In the genomic region with DNA sequence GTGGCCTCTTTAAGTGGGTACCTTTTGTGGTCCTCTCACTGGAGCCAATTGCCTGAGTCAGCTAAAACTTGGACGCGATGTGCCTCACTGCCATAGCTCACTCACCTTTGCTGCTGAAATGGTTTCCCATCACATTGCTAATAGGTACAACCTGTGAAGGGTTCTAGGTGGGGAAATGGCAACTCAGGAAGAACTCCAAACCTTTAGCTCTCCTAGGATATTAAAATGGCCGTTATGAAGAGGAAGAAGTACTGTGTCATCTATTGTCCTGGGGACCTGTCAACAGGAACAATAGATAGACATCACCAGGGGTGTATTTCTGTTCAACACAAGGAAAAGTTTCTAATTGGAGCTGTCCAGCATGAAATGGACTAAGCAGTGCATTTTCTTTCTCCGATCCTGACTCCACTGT, we compare ENCODE assay signal across 10 cellular contexts. TPM values are rescaled to one million over a fixed set of nuclear protein-coding genes. Genes with fewer than 3 reads are reported as not detected.
A peak's percentile ranks its signal among the peaks of the same experiment; 100 is the strongest.
DNase-seq lines count a peak whose midpoint lies in the region; ATAC-seq and TF ChIP-seq lines count a peak whose summit lies in the region.
"Had no signal": no experiment of that assay in that cellular context is flagged by ENCODE, and none has a peak within 500 bp of the region (broad histone marks: within the 10 kb centered on the region; RNA-seq: fewer than 3 reads in every experiment).

No MANE protein-coding gene starts in this region.

- no peak overlapping the region for H2AFZ ChIP-seq in fibroblast of lung (ENCODE audit: low read length)
- H2AFZ ChIP-seq in parathyroid adenoma = no peak overlapping the region
- H2AFZ ChIP-seq in MM.1S (ENCODE audit: low read length) = no peak overlapping the region

- no peaks in the 10 kb centered on the region for H3K9me2 ChIP-seq in MM.1S (replicated peaks; ENCODE audit: insufficient read depth, low read length)

- TF ChIP-seq CTCF in RWPE2 (IDR thresholded peaks at IDR 0.05; ENCODE audit: poor library complexity, severe bottlenecking) = no peak
- no peak for TF ChIP-seq CTCF in fibroblast of lung (conservative IDR thresholded peaks at IDR 0.05 in 1 of 2, IDR thresholded peaks at IDR 0.05 in 1 of 2; ENCODE audit: low read depth in 1 of 2, low read length in 2 of 2)
- TF ChIP-seq CTCF in parathyroid adenoma (IDR thresholded peaks at IDR 0.05) = no peak
- no peak for TF ChIP-seq CTCF in MM.1S (IDR thresholded peaks at IDR 0.05; ENCODE audit: low read length)

- H3K79me2 ChIP-seq in fibroblast of lung (ENCODE audit: control insufficient read depth, insufficient read depth, low read length) (peaks cover 52% of the 10 kb centered on the region), parathyroid adenoma (peaks cover 61% of the 10 kb centered on the region), MM.1S (ENCODE audit: low read length) (no peaks in the 10 kb centered on the region)

- peaks cover 8% of the 10 kb centered on the region for H3K4me1 ChIP-seq in ES-I3 (ENCODE audit: insufficient read depth, low read length)
- H3K4me1 ChIP-seq in RWPE2 (ENCODE audit: insufficient read depth, poor library complexity, severe bottlenecking) = peaks cover 25% of the 10 kb centered on the region
- peaks cover 16% of the 10 kb centered on the region for H3K4me1 ChIP-seq in fibroblast of lung (ENCODE audit: control insufficient read depth, extremely low read depth, insufficient read depth, low read length)
- H3K4me1 ChIP-seq in parathyroid adenoma = peaks cover 12% of the 10 kb centered on the region
- no peaks in the 10 kb centered on the region for H3K4me1 ChIP-seq in MM.1S (ENCODE audit: low read length)

- peaks cover 11% of the 10 kb centered on the region for H3F3A ChIP-seq in MM.1S (ENCODE audit: insufficient read depth, low read length)

- H4K20me1 ChIP-seq in fibroblast of lung (ENCODE audit: control insufficient read depth, extremely low read depth, insufficient read depth, low read length) (no peaks in the 10 kb centered on the region), MM.1S (ENCODE audit: insufficient read depth, low read length) (no peaks in the 10 kb centered on the region)

- H3K9ac ChIP-seq in ES-I3 (ENCODE audit: low read depth, low read length) (peak overlapping the region; percentile 99), fibroblast of lung (ENCODE audit: insufficient read depth, low read length) (no peak overlapping the region), parathyroid adenoma (no peak overlapping the region), MM.1S (ENCODE audit: low read length) (no peak overlapping the region)

- peak overlapping the region; percentile 87 for H3K4me2 ChIP-seq in fibroblast of lung (ENCODE audit: extremely low read depth, insufficient read depth, low read length)
- H3K4me2 ChIP-seq in parathyroid adenoma (ENCODE audit: low read length) = peak overlapping the region; percentile 81
- no peak overlapping the region for H3K4me2 ChIP-seq in MM.1S (ENCODE audit: low read depth, low read length)

- H3K9me3 ChIP-seq in ES-I3 (ENCODE audit: control insufficient read depth, insufficient read depth, low read length) (no peaks in the 10 kb centered on the region), RWPE2 (ENCODE audit: severe bottlenecking) (no peaks in the 10 kb centered on the region), fibroblast of lung (ENCODE audit: control insufficient read depth, insufficient read depth, low read depth, low read length) (no peaks in the 10 kb centered on the region), parathyroid adenoma (ENCODE audit: control insufficient read depth, low read length) (no peaks in the 10 kb centered on the region), MM.1S (replicated peaks; ENCODE audit: insufficient read depth, low read length) (no peaks in the 10 kb centered on the region)

- H3K4me3 ChIP-seq in RWPE2 (ENCODE audit: severe bottlenecking) = peak overlapping the region; percentile 89
- peak overlapping the region; percentile 77 to 94 (median 86) for H3K4me3 ChIP-seq in fibroblast of lung (replicated peaks in 1 of 4; ENCODE audit: control extremely low read depth in 1 of 4, insufficient read depth in 1 of 4, low read depth in 3 of 4, low read length in 4 of 4)
- H3K4me3 ChIP-seq in parathyroid adenoma (ENCODE audit: low read depth, low read length) = peak overlapping the region; percentile 89
- H3K4me3 ChIP-seq in MM.1S (ENCODE audit: low read length) = no peak overlapping the region

- H3K27ac ChIP-seq in RWPE2 (ENCODE audit: poor library complexity, severe bottlenecking) (peak overlapping the region; percentile 92), fibroblast of lung (ENCODE audit: insufficient read depth, low read length) (no peak overlapping the region), parathyroid adenoma (peak overlapping the region; percentile 99), MM.1S (ENCODE audit: low read length) (no peak overlapping the region)

- no peaks in the 10 kb centered on the region for H3K27me3 ChIP-seq in RWPE2 (ENCODE audit: insufficient read depth, poor library complexity, severe bottlenecking)
- H3K27me3 ChIP-seq in fibroblast of lung (ENCODE audit: control insufficient read depth, insufficient read depth, low read length) = no peaks in the 10 kb centered on the region
- H3K27me3 ChIP-seq in parathyroid adenoma (ENCODE audit: control insufficient read depth, insufficient read depth, low read length) = no peaks in the 10 kb centered on the region
- H3K27me3 ChIP-seq in MM.1S (replicated peaks; ENCODE audit: insufficient read depth, low read length) = no peaks in the 10 kb centered on the region
- H3K27me3 ChIP-seq: foreskin keratinocyte had no signal

- ATAC-seq in RWPE2 (ENCODE audit: low read depth) (no peak), HG02588 (IDR thresholded peaks at IDR 0.05; ENCODE audit: unreplicated experiment) (no peak), GM21515 (IDR thresholded peaks at IDR 0.05; ENCODE audit: unreplicated experiment) (no peak)

- DNase-seq in RWPE2 (ENCODE audit: low spot score) (no peak), fibroblast of lung (ENCODE audit: low read depth in 2 of 2) (no peak), SK-N-DZ (ENCODE audit: low spot score) (no peak), MM.1S (no peak)
- DNase-seq: foreskin keratinocyte, NCI-H748 treated with DMSO at 0.1 percent for 48 hours had no signal

- H3K36me3 ChIP-seq in ES-I3 (ENCODE audit: insufficient read depth, low read length) (peaks cover 22% of the 10 kb centered on the region), RWPE2 (ENCODE audit: low read depth) (peaks cover 39% of the 10 kb centered on the region), fibroblast of lung (ENCODE audit: control insufficient read depth, insufficient read depth, low read length) (peaks cover 11% of the 10 kb centered on the region), parathyroid adenoma (ENCODE audit: control insufficient read depth, insufficient read depth, low read length) (no peaks in the 10 kb centered on the region), MM.1S (replicated peaks; ENCODE audit: insufficient read depth, low read length) (no peaks in the 10 kb centered on the region)

RNA-seq across cellular contexts. Expression of a gene that starts 1.2 kb away (rescaled TPM):
- 70.1 and 92.6 TPM in 2 replicates for total RNA-seq in fibroblast of lung
- 59.5 and 60.4 TPM in 2 replicates for polyA plus RNA-seq in fibroblast of lung
- 37.0 and 40.1 TPM in 2 replicates for polyA plus RNA-seq in fibroblast of lung (2012)
- 27.1 and 45.8 TPM in 2 replicates for polyA minus RNA-seq in fibroblast of lung (ENCODE audit: low replicate concordance)
- 54.5 and 66.1 TPM in 2 replicates for polyA plus RNA-seq in SK-N-DZ (2014; cell fraction: cytosol; rRNA removed)
- 47.6 and 76.7 TPM in 2 replicates for polyA plus RNA-seq in SK-N-DZ (2014; cell fraction: nucleus; rRNA removed)

RNA-seq across cellular contexts. Expression of a gene that starts 5.3 kb away (rescaled TPM):
- total RNA-seq in fibroblast of lung = 8.2 and 9.7 TPM in 2 replicates
- 8.8 and 9.0 TPM in 2 replicates for polyA plus RNA-seq in fibroblast of lung
- 5.3 TPM in 2 replicates for polyA plus RNA-seq in fibroblast of lung (2012)
- polyA minus RNA-seq in fibroblast of lung (ENCODE audit: low replicate concordance) = 0.98 and 2.0 TPM in 2 replicates
- polyA plus RNA-seq in SK-N-DZ (2014; cell fraction: cytosol; rRNA removed) = 15.0 and 19.9 TPM in 2 replicates
- polyA plus RNA-seq in SK-N-DZ (2014; cell fraction: nucleus; rRNA removed) = 4.9 and 5.4 TPM in 2 replicates

RNA-seq across cellular contexts. Expression of a gene that starts 40.9 kb away (rescaled TPM):
- 0.51 and 1.2 TPM in 2 replicates for total RNA-seq in fibroblast of lung
- 0.60 and 1.3 TPM in 2 replicates for polyA plus RNA-seq in fibroblast of lung
- polyA plus RNA-seq in fibroblast of lung (2012) = 0.51 and 0.84 TPM in 2 replicates
- 3.3 TPM in 1 of 2 replicates, not detected in the other for polyA minus RNA-seq in fibroblast of lung (ENCODE audit: low replicate concordance)
- polyA plus RNA-seq in SK-N-DZ (2014; cell fraction: cytosol; rRNA removed) = 0.18 and 2.8 TPM in 2 replicates
- 0.57 TPM in 1 of 2 replicates, not detected in the other for polyA plus RNA-seq in SK-N-DZ (2014; cell fraction: nucleus; rRNA removed)

RNA-seq across cellular contexts. Expression of a gene that starts 52.7 kb away (rescaled TPM):
- 13.6 and 17.5 TPM in 2 replicates for total RNA-seq in fibroblast of lung
- polyA plus RNA-seq in fibroblast of lung = 9.6 and 10.4 TPM in 2 replicates
- 7.8 and 8.0 TPM in 2 replicates for polyA plus RNA-seq in fibroblast of lung (2012)
- polyA minus RNA-seq in fibroblast of lung (ENCODE audit: low replicate concordance) = 5.1 and 15.3 TPM in 2 replicates
- polyA plus RNA-seq in SK-N-DZ (2014; cell fraction: cytosol; rRNA removed) = 13.8 and 15.4 TPM in 2 replicates
- polyA plus RNA-seq in SK-N-DZ (2014; cell fraction: nucleus; rRNA removed) = 12.2 TPM in 2 replicates

RNA-seq across cellular contexts. Expression of a gene that starts 57.1 kb away (rescaled TPM):
- total RNA-seq in fibroblast of lung = 20.1 and 22.1 TPM in 2 replicates
- polyA plus RNA-seq in fibroblast of lung = 9.1 and 9.5 TPM in 2 replicates
- 10.2 and 10.3 TPM in 2 replicates for polyA plus RNA-seq in fibroblast of lung (2012)
- 3.8 TPM in 2 replicates for polyA minus RNA-seq in fibroblast of lung (ENCODE audit: low replicate concordance)
- 17.2 and 20.5 TPM in 2 replicates for polyA plus RNA-seq in SK-N-DZ (2014; cell fraction: cytosol; rRNA removed)
- polyA plus RNA-seq in SK-N-DZ (2014; cell fraction: nucleus; rRNA removed) = 8.0 and 27.3 TPM in 2 replicates

Comparison
In these comparisons a context has a peak if more than half of its experiments do, and no peak if none do; other contexts are left out.
1. H3K27ac ChIP-seq: peak in RWPE2 (single experiment) and parathyroid adenoma (single experiment); none in fibroblast of lung (single experiment) and MM.1S (single experiment).